ENCODE assay signal across 32 cellular contexts in the genomic region with DNA sequence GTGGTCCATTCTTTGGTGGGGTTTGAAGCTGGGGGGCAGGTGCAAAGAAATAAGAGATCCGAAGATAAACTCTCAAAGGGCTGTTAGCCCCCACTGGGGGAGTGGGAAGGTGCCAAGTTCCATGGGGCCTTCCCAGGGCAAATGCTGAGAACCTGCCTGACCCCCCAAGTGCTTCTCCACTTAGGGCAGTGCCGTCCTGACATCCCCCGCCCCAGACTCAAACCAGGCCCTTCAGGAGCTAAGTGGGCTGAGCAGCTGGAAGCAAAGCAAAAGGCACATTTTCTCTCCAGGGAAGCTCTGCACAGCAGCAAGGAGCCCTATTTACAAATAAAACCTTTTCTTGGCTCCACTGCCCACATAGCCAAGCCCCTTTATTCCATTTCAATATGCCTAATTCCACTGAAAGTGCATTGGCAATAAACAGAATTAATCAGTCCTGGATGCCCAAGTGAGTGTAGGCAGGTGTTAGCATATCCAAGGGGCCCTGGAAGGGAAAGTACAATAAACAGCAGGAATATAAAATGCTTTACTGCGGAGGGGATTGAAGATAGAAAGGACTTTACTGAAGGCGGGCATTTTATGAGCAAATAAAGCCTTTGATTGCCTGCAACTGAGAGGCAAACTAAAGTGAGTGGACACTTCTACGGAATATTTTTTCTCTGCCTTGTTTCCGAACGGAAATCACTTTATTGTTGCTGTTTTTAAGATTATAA. TPM values are rescaled to one million over a fixed set of nuclear protein-coding genes. Genes with fewer than 3 reads are reported as not detected.
DNase-seq lines count a peak whose midpoint lies in the region; ATAC-seq and TF ChIP-seq lines count a peak whose summit lies in the region.
"Had no signal": no experiment of that assay in that cellular context is flagged by ENCODE, and none has a peak within 500 bp of the region (broad histone marks: within the 10 kb centered on the region; RNA-seq: fewer than 3 reads in every experiment).

No MANE protein-coding gene starts in this region.

- TF ChIP-seq CTCF in GM13977 (IDR thresholded peaks at IDR 0.05; ENCODE audit: extremely low read depth, insufficient read depth, missing control alignments): no peak

- no peaks in the 10 kb centered on the region for H3K36me3 ChIP-seq in H7 (replicated peaks; ENCODE audit: control insufficient read depth, insufficient read depth, low read length)
- H3K36me3 ChIP-seq: BE2C, esophagus squamous epithelium, heart left ventricle, SJSA1 had no signal

- DNase-seq in H7: peak; percentile 52
- DNase-seq in NCI-H1417 treated with DMSO at 0.1 percent for 48 hours (lab: John Stamatoyannopoulos, UW): peak; percentile 59
- DNase-seq in NCI-H345 treated with DMSO at 0.1 percent for 48 hours (lab: John Stamatoyannopoulos, UW; ENCODE audit: unreplicated experiment): peak; percentile 84
- DNase-seq in midbrain (lab: John Stamatoyannopoulos, UW): peak; percentile 9
- DNase-seq in NCI-H2029 treated with DMSO at 0.1 percent for 48 hours (lab: John Stamatoyannopoulos, UW): no peak
- DNase-seq in GM13977 (ENCODE audit: low spot score): no peak
- DNase-seq in HK-2 (ENCODE audit: unreplicated experiment): no peak
- DNase-seq: ACHN; activated CD4-positive, alpha-beta T cell treated with anti-CD3 and anti-CD28 coated beads for 4 hours; activated CD8-positive, alpha-beta T cell treated with anti-CD3 and anti-CD28 coated beads, Interleukin-2, amount 10 ng/mL, durations not matched to agents 7 days and 5 days; activated T-cell treated with anti-CD3 and anti-CD28 coated beads for 4 hours; amniotic stem cell; BE2C; CD8-positive, alpha-beta memory T cell; DMS 273 treated with DMSO at 0.1 percent for 48 hours; esophagus squamous epithelium; foreskin keratinocyte; heart left ventricle; kidney; naive B cell; NCI-H2171; NCI-H526; nucleus accumbens; sigmoid colon; stimulated activated CD4-positive, alpha-beta T cell treated with anti-CD3 and anti-CD28 coated beads, Interleukin-4, amount 100 ng/mL, for 4 hours; substantia nigra; T1000; trophoblast cell had no signal

- no peak overlapping the region for H3K4me3 ChIP-seq in H7 (ENCODE audit: insufficient read depth, low read depth, low read length)
- H3K4me3 ChIP-seq: esophagus squamous epithelium, heart left ventricle, sigmoid colon, SJSA1 had no signal

- H3K27me3 ChIP-seq in H7 (ENCODE audit: control insufficient read depth, insufficient read depth, low read length): no peaks in the 10 kb centered on the region
- H3K27me3 ChIP-seq: esophagus squamous epithelium, foreskin keratinocyte, heart left ventricle, sigmoid colon, SJSA1 had no signal

- ATAC-seq in HG02588 (IDR thresholded peaks at IDR 0.05; ENCODE audit: unreplicated experiment): no peak
- ATAC-seq: activated CD8-positive, alpha-beta T cell treated with anti-CD3 and anti-CD28 coated beads, Interleukin-2, amount 10 ng/mL, durations not matched to agents 7 days and 5 days; foreskin keratinocyte; HCT116; heart left ventricle; stimulated activated effector memory CD8-positive, alpha-beta T cell treated with anti-CD3 and anti-CD28 coated beads, Interleukin-12 subunit alpha, Interleukin-12 subunit beta, amount 100 ng/mL, for 72 hours had no signal

- in situ Hi-C loops in GM13977 (cut with MboI; ENCODE audit: low pct_unique_long_range_greater_than_20kb, low sequenced_read_pairs, unreplicated experiment): no loop called here

RNA-seq across cellular contexts. Expression of gene WHRN, which starts 44.6 kb away (rescaled TPM):
- 4.4 and 10.6 TPM in 2 replicates for total RNA-seq in H7 (2014; rRNA removed; shearing (Covaris generic))

Comparison
In these comparisons a context has a peak if more than half of its experiments do, and no peak if none do; other contexts are left out.
1. DNase-seq: peak in H7 (single experiment), NCI-H1417 treated with DMSO at 0.1 percent for 48 hours (single experiment), NCI-H345 treated with DMSO at 0.1 percent for 48 hours (single experiment) and midbrain (single experiment); none in NCI-H2029 treated with DMSO at 0.1 percent for 48 hours (single experiment), GM13977 (single experiment) and HK-2 (single experiment).